In the genomic region with DNA sequence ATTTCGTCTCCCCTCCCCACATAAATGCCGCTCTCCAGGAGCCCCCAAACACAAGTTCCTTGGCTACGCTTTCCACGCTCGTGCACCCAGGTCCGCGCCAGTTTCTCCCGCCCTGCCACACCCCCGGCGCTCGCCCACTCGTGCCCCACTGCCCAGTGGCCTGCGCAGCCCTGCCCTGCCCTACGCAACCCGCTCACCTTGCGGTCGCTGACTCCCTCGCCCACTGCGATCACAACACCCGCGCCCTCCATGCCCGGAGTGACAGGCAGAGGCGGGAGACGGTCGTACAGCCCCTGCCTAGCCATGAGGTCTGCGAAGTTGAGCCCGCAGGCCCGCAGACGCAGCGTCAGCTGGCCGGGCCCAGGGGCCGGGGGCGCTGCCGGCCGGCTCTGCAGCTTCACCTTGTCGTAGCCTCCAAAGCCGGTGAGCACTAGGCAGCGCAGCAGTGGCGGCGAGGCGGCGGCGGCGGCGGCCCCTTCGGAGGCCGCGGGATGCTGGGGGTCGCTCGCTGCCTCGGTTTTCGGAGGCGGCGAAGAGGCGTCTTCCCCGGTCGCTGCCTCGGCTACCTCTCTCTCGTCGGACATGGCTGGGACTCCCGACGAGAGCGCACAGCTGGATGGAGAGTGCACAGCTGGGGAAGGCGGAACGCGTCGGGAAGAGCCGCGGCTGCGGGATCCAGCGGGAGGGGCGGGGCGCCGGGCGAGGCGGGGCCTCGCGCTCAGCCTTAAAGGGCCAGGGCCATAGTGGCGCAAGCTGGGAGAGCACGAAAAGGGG, we compare ENCODE assay signal across 8 cellular contexts. TPM values are rescaled to one million over a fixed set of nuclear protein-coding genes. Genes with fewer than 3 reads are reported as not detected.
A peak's percentile ranks its signal among the peaks of the same experiment; 100 is the strongest.
DNase-seq lines count a peak whose midpoint lies in the region; ATAC-seq and TF ChIP-seq lines count a peak whose summit lies in the region.

A gene (minus strand): TSS at position 647 of the 774 bp plus-strand sequence. CDS start 63 bp downstream, at position 584.

- H3K9me3 ChIP-seq in right cardiac atrium (ENCODE audit: control insufficient read depth, low read length) (no peaks in the 10 kb centered on the region), prostate gland (no peaks in the 10 kb centered on the region)

- no peaks in the 10 kb centered on the region for H3K9me3 Mint-ChIP-seq in T-helper 2 cell treated with Interferon-gamma antibody and Interleukin-4, amounts not matched to agents 5 μg/mL and 100 μg/mL, for 36 hours

- under 1% methylated on average over 80 of the region's 80 CpGs for WGBS in right cardiac atrium
- WGBS in prostate gland, result under 1% methylated on average over 70 of the region's 80 CpGs

- no peak within 1 kb of the TSS for H3K27ac Mint-ChIP-seq in T-helper 2 cell treated with Interferon-gamma antibody and Interleukin-4, amounts not matched to agents 5 μg/mL and 100 μg/mL, for 36 hours

- H3K36me3 ChIP-seq in prostate gland, result no peaks in the 10 kb centered on the region

- intact Hi-C loops in right cardiac atrium (cut with DNase I) (loop anchor here in 3 of 4 donors (10.0 kb wide), 2 partner anchors 103 to 153 kb away; a partner anchor contains a TSS), prostate gland (cut with DNase I) (loop anchor here (5.0 kb wide), 1 partner anchor 105 kb away; a partner anchor contains a TSS)

- peaks cover 10% of the 10 kb centered on the region for H3K27me3 Mint-ChIP-seq in T-helper 2 cell treated with Interferon-gamma antibody and Interleukin-4, amounts not matched to agents 5 μg/mL and 100 μg/mL, for 36 hours (ENCODE audit: low read depth)

- DNase-seq in NCI-H1436 (lab: John Stamatoyannopoulos, UW) (peak; percentile 50), NCI-H1436 treated with DMSO at 0.1 percent for 48 hours (lab: John Stamatoyannopoulos, UW) (no peak), NCI-H146 treated with DMSO at 0.1 percent for 48 hours (lab: John Stamatoyannopoulos, UW; ENCODE audit: unreplicated experiment) (peak; percentile 48), astrocyte of the cerebellum (ENCODE audit: low read depth) (no peak), right cardiac atrium (peak; percentile 86 to 94 (median 94)), prostate gland (ENCODE audit: low spot score) (peak; percentile 74)
- peak; percentile 57 for DNase-seq in T-helper 2 cell treated with Interferon-gamma antibody and Interleukin-4, amounts not matched to agents 5 μg/mL and 100 μg/mL, for 36 hours (ENCODE audit: low spot score)

- H3K27ac ChIP-seq in right cardiac atrium (ENCODE audit: low read length) (peak within 1 kb of the TSS; percentile 89), prostate gland (peak within 1 kb of the TSS; percentile 80 to 85)

- H3K4me1 ChIP-seq in right cardiac atrium (ENCODE audit: control insufficient read depth, insufficient read depth, low read length) (peaks cover 2% of the 10 kb centered on the region), prostate gland (replicated peaks) (peaks cover 5% of the 10 kb centered on the region)

- ATAC-seq in right cardiac atrium (peak; percentile 77 to 83), HG03565 (IDR thresholded peaks at IDR 0.05; ENCODE audit: unreplicated experiment) (no peak)

- peaks cover 25% of the 10 kb centered on the region for H3K4me1 Mint-ChIP-seq in T-helper 2 cell treated with Interferon-gamma antibody and Interleukin-4, amounts not matched to agents 5 μg/mL and 100 μg/mL, for 36 hours (ENCODE audit: low read depth)

- no peaks in the 10 kb centered on the region for H3K36me3 Mint-ChIP-seq in T-helper 2 cell treated with Interferon-gamma antibody and Interleukin-4, amounts not matched to agents 5 μg/mL and 100 μg/mL, for 36 hours (ENCODE audit: low read depth)

- in situ Hi-C loops in astrocyte of the cerebellum (cut with HindIII; ENCODE audit: low sequenced_read_pairs), result no loop called here

- peak within 1 kb of the TSS; percentile 85 for H3K4me3 Mint-ChIP-seq in T-helper 2 cell treated with Interferon-gamma antibody and Interleukin-4, amounts not matched to agents 5 μg/mL and 100 μg/mL, for 36 hours

- H3K4me3 ChIP-seq in astrocyte of the cerebellum (ENCODE audit: low read depth, low read length) (peak within 1 kb of the TSS; percentile 97), right cardiac atrium (ENCODE audit: low read length) (peak within 1 kb of the TSS; percentile 68), prostate gland (peak within 1 kb of the TSS; percentile 75 to 91)

- H3K27me3 ChIP-seq in right cardiac atrium (ENCODE audit: control insufficient read depth, insufficient read depth), result no peaks in the 10 kb centered on the region
- no peaks in the 10 kb centered on the region for H3K27me3 ChIP-seq in prostate gland (replicated peaks; ENCODE audit: insufficient read depth)

- TF ChIP-seq CTCF in astrocyte of the cerebellum (IDR thresholded peaks at IDR 0.05; ENCODE audit: low read depth, low read length, missing control alignments) (no peak), prostate gland (IDR thresholded peaks at IDR 0.05) (no peak)

- TF ChIP-seq POLR2A in prostate gland (IDR thresholded peaks at IDR 0.05), result peak; percentile 77

RNA-seq across cellular contexts. Expression of the gene that starts here (rescaled TPM):
- total RNA-seq in right cardiac atrium, result 100 to 1,000 TPM in 1 of 4 donors, 10 to 100 TPM in 3; 85.9 to 107 (median 93.7) TPM
- polyA plus RNA-seq in right cardiac atrium, result 71.6 TPM
- total RNA-seq in prostate gland, result 100 to 1,000 TPM in 1 of 2 donors, 10 to 100 TPM in 1; 89.1 to 255 TPM

Comparison
In these comparisons a context has a peak if more than half of its experiments do, and no peak if none do; other contexts are left out.
1. DNase-seq: peak in NCI-H1436 (single experiment), NCI-H146 treated with DMSO at 0.1 percent for 48 hours (single experiment), T-helper 2 cell treated with Interferon-gamma antibody and Interleukin-4, amounts not matched to agents 5 μg/mL and 100 μg/mL, for 36 hours (single experiment), right cardiac atrium (3 of 3) and prostate gland (single experiment); none in NCI-H1436 treated with DMSO at 0.1 percent for 48 hours (single experiment) and astrocyte of the cerebellum (single experiment).
2. Peak in every context shown above with its lines, with median percentiles within 50 percentile points of each other: H3K4me3 ChIP-seq.